In genomic region chr5:170503970-170504525, GRCh38 we compare ENCODE assay signal across 9 cellular contexts. TPM values are rescaled to one million over a fixed set of nuclear protein-coding genes. Genes with fewer than 3 reads are reported as not detected.
A peak's percentile ranks its signal among the peaks of the same experiment; 100 is the strongest.
DNase-seq lines count a peak whose midpoint lies in the region; ATAC-seq and TF ChIP-seq lines count a peak whose summit lies in the region.
"Had no signal": no experiment of that assay in that cellular context is flagged by ENCODE, and none has a peak within 500 bp of the region (broad histone marks: within the 10 kb centered on the region; RNA-seq: fewer than 3 reads in every experiment).

KCNIP1 (plus strand) TSS chr5:170504020.

- H3K9me3 ChIP-seq in AG04450 (ENCODE audit: control insufficient read depth, insufficient read depth, low read length) (no peaks in the 10 kb centered on the region), MG63 (no peaks in the 10 kb centered on the region), esophagus (ENCODE audit: control insufficient read depth in 2 of 2, insufficient read depth in 1 of 2, low read depth in 1 of 2, low read length in 1 of 2) (no peaks in the 10 kb centered on the region), neural cell (ENCODE audit: low read length) (no peaks in the 10 kb centered on the region)

- TF ChIP-seq RAD21 in neural cell (conservative IDR thresholded peaks at IDR 0.05), result peak; percentile 21

- no peaks in the 10 kb centered on the region for H3K36me3 Mint-ChIP-seq in activated CD4-positive, alpha-beta memory T cell treated with anti-CD3 and anti-CD28 coated beads for 36 hours

- H3F3A ChIP-seq in neural cell (ENCODE audit: insufficient read depth, low read length, poor library complexity, severe bottlenecking), result no peaks in the 10 kb centered on the region

- H3K27me3 ChIP-seq in AG04450 (ENCODE audit: control insufficient read depth, insufficient read depth, low read length) (peaks cover 47% of the 10 kb centered on the region), MG63 (no peaks in the 10 kb centered on the region), esophagus (ENCODE audit: control insufficient read depth in 1 of 2, insufficient read depth in 2 of 2, low read length in 2 of 2) (peaks cover 4 to 6% of the 10 kb centered on the region in 2 donors), neural cell (ENCODE audit: insufficient read depth, low read depth, low read length) (no peaks in the 10 kb centered on the region)

- WGBS in esophagus, 2 donors, result 2 to 3% methylated on average over 44 to 63 of the region's 63 CpGs

- no peak within 1 kb of the TSS for H3K4me2 ChIP-seq in neural cell (ENCODE audit: low read length)

- H3K9me3 Mint-ChIP-seq in activated CD4-positive, alpha-beta memory T cell treated with anti-CD3 and anti-CD28 coated beads for 36 hours, result peaks cover 3% of the 10 kb centered on the region

- no peaks in the 10 kb centered on the region for H4K20me1 ChIP-seq in neural cell (ENCODE audit: insufficient read depth)

- peak within 1 kb of the TSS; percentile 27; the same call in 1 of the 2 replicates for H3K4me3 ChIP-seq in AG04450 (ENCODE audit: low read depth, low read length)
- no peak within 1 kb of the TSS for H3K4me3 ChIP-seq in MG63
- peak within 1 kb of the TSS; percentile 12 to 27 for H3K4me3 ChIP-seq in esophagus (ENCODE audit: low read depth in 1 of 2, low read length in 2 of 2)
- peak within 1 kb of the TSS; percentile 59 for H3K4me3 ChIP-seq in neural cell (ENCODE audit: low read length)

- POLR2A ChIA-PET in AG04450 (lab: Yijun Ruan, JAX), result no interaction called here
- POLR2A ChIA-PET in activated CD4-positive, alpha-beta memory T cell treated with anti-CD3 and anti-CD28 coated beads for 36 hours (lab: Charles Lee), result no interaction called here

- H3K4me3 Mint-ChIP-seq in activated CD4-positive, alpha-beta memory T cell treated with anti-CD3 and anti-CD28 coated beads for 36 hours, result no peak within 1 kb of the TSS

- H3K27ac Mint-ChIP-seq in activated CD4-positive, alpha-beta memory T cell treated with anti-CD3 and anti-CD28 coated beads for 36 hours, result no peak within 1 kb of the TSS

- intact Hi-C loops in activated CD4-positive, alpha-beta memory T cell treated with anti-CD3 and anti-CD28 coated beads for 36 hours (cut with micrococcal nuclease), result loop anchor here (5.0 kb wide), 1 partner anchor 528 kb away; no protein-coding TSS in a partner anchor

- no peak within 1 kb of the TSS for H2AFZ ChIP-seq in neural cell (ENCODE audit: low read depth, low read length)

- no peak for ATAC-seq in HG02678 (IDR thresholded peaks at IDR 0.05; ENCODE audit: unreplicated experiment)

- TF ChIP-seq EP300 in neural cell (conservative IDR thresholded peaks at IDR 0.05; ENCODE audit: poor library complexity, severe bottlenecking), result no peak

- H3K9me2 ChIP-seq in neural cell (ENCODE audit: insufficient read depth, low read length), result no peaks in the 10 kb centered on the region

- peak within 1 kb of the TSS; percentile 60 for H3K9ac ChIP-seq in neural cell (ENCODE audit: low read length)

- no peaks in the 10 kb centered on the region for H3K79me2 ChIP-seq in neural cell (replicated peaks; ENCODE audit: insufficient read depth, low read length)

- no peaks in the 10 kb centered on the region for H3K4me1 Mint-ChIP-seq in activated CD4-positive, alpha-beta memory T cell treated with anti-CD3 and anti-CD28 coated beads for 36 hours (ENCODE audit: low read depth)

- CTCF ChIA-PET in AG04450 (lab: Charles Lee), result no interaction called here
- CTCF ChIA-PET in activated CD4-positive, alpha-beta memory T cell treated with anti-CD3 and anti-CD28 coated beads for 36 hours (lab: Charles Lee), result no interaction called here

- no peak for DNase-seq in AG04450 (ENCODE audit: low read depth, low spot score)
- peak; percentile 48 for DNase-seq in MG63
- DNase-seq in activated CD4-positive, alpha-beta memory T cell treated with anti-CD3 and anti-CD28 coated beads for 36 hours, result no peak
- DNase-seq in DMS153 (lab: John Stamatoyannopoulos, UW), result no peak
- DNase-seq in activated gamma-delta T cell treated with Interleukin-2 at 50 U/mL for 16 hours, result no peak
- DNase-seq: NCI-H1694 had no signal

- H3K27ac ChIP-seq in AG04450 (ENCODE audit: low read depth, low read length) (no peak within 1 kb of the TSS), esophagus (ENCODE audit: low read depth in 2 of 2, low read length in 1 of 2) (no peak within 1 kb of the TSS), neural cell (ENCODE audit: low read length) (no peak within 1 kb of the TSS)

- peaks cover 42% of the 10 kb centered on the region for H3K27me3 Mint-ChIP-seq in activated CD4-positive, alpha-beta memory T cell treated with anti-CD3 and anti-CD28 coated beads for 36 hours

- TF ChIP-seq CTCF in AG04450 (IDR thresholded peaks at IDR 0.05; ENCODE audit: low read depth, low read length) (no peak), neural cell (IDR thresholded peaks at IDR 0.05; ENCODE audit: poor library complexity, severe bottlenecking) (no peak)

- peaks cover 2 to 3% of the 10 kb centered on the region in 2 donors for H3K4me1 ChIP-seq in esophagus (ENCODE audit: control insufficient read depth in 2 of 2, insufficient read depth in 2 of 2, low read length in 1 of 2)

- no peaks in the 10 kb centered on the region for H3K36me3 ChIP-seq in MG63
- no peaks in the 10 kb centered on the region for H3K36me3 ChIP-seq in esophagus (ENCODE audit: control insufficient read depth in 2 of 2, insufficient read depth in 2 of 2, low read length in 1 of 2)
- H3K36me3 ChIP-seq in neural cell (ENCODE audit: insufficient read depth, low read length), result no peaks in the 10 kb centered on the region

TF ChIP-seq in neural cell, 6 proteins besides CTCF, POLR2A, EP300 and RAD21:
- no peak for TF ChIP-seq REST (IDR thresholded peaks at IDR 0.05; ENCODE audit: borderline replicate concordance)
- no peak for TF ChIP-seq TAF1 (IDR thresholded peaks at IDR 0.05; ENCODE audit: low read depth)
- TF ChIP-seq POLR2AphosphoS5 (IDR thresholded peaks at IDR 0.05), result no peak
- TF ChIP-seq SMC3 (conservative IDR thresholded peaks at IDR 0.05; ENCODE audit: poor library complexity), result no peak
- peak; percentile 25 for TF ChIP-seq MXI1 (conservative IDR thresholded peaks at IDR 0.05; ENCODE audit: poor library complexity, severe bottlenecking)
- no peak for TF ChIP-seq EZH2 (IDR thresholded peaks at IDR 0.05; ENCODE audit: borderline replicate concordance, insufficient read depth, low read length, poor library complexity, severe bottlenecking)
TF ChIP-seq in neural cell: peak in this region for 1.

RNA-seq across cellular contexts. Expression of gene KCNIP1, which starts in this region (rescaled TPM):
- polyA plus RNA-seq in AG04450 (2011; rRNA removed) (not detected in 2 replicates), esophagus (under 1 TPM in 1 of 2 donors, not detected in 1; 0.04 TPM), neural cell (13.5 and 13.8 TPM in 2 replicates)
- polyA minus RNA-seq in AG04450 (2011; rRNA and poly(A)+ RNA removed), result not detected in 2 replicates
- 0.43 and 7.9 TPM in 2 replicates for total RNA-seq in MG63 (2014; rRNA removed; shearing (Covaris generic); ENCODE audit: low replicate concordance)
- polyA minus RNA-seq in neural cell, result 11.9 and 13.7 TPM in 2 replicates
- not detected for total RNA-seq in activated CD4-positive, alpha-beta memory T cell treated with anti-CD3 and anti-CD28 coated beads for 36 hours

Comparison
In these comparisons a context has a peak if more than half of its experiments do, and no peak if none do; other contexts are left out.
1. RNA of gene KCNIP1 (polyA plus RNA-seq): 13.5 to 13.8 TPM in neural cell; 0.04 TPM in esophagus and not detected in AG04450; every median in the first group is over 10 times any median in the second.